ENCODE assay signal across 8 cellular contexts in genomic region chr13:39016789-39017188, GRCh38. TPM values are rescaled to one million over a fixed set of nuclear protein-coding genes. Genes with fewer than 3 reads are reported as not detected.
DNase-seq lines count a peak whose midpoint lies in the region; ATAC-seq and TF ChIP-seq lines count a peak whose summit lies in the region.

No MANE protein-coding gene starts in this region.

- H3K36me3 ChIP-seq in SU-DHL-6 (ENCODE audit: low read length) (peaks cover 43% of the 10 kb centered on the region; the same call in 1 of the 2 replicates), uterus (no peaks in the 10 kb centered on the region)

- peak overlapping the region; percentile 72 for H3K27ac Mint-ChIP-seq in activated CD8-positive, alpha-beta memory T cell treated with anti-CD3 and anti-CD28 coated beads, Interleukin-2, amount 10 ng/mL, durations not matched to agents 7 days and 5 days

- CTCF ChIA-PET in activated CD8-positive, alpha-beta memory T cell treated with anti-CD3 and anti-CD28 coated beads, Interleukin-2, amount 10 ng/mL, durations not matched to agents 7 days and 5 days (lab: Charles Lee), result interaction anchor here (0.6 to 1.6 kb wide), 4 partner anchors 13 to 82 kb away, joined by 3 to 4 read pairs (median 4); no protein-coding TSS in a partner anchor

- H3K4me1 Mint-ChIP-seq in activated CD8-positive, alpha-beta memory T cell treated with anti-CD3 and anti-CD28 coated beads, Interleukin-2, amount 10 ng/mL, durations not matched to agents 7 days and 5 days, result peaks cover 21% of the 10 kb centered on the region

- DNase-seq in activated CD8-positive, alpha-beta memory T cell treated with anti-CD3 and anti-CD28 coated beads, Interleukin-2, amount 10 ng/mL, durations not matched to agents 7 days and 5 days, result peak; percentile 60
- DNase-seq in activated CD8-positive, alpha-beta memory T cell treated with anti-CD3 and anti-CD28 coated beads, Interleukin-2, amount 50 U/mL, for 48 hours, result no peak
- DNase-seq in fibroblast of peridontal ligament (ENCODE audit: extremely low read depth) (peak; percentile 30), retina (peak; percentile 51), uterus (no peak)

- H3K27me3 ChIP-seq in SU-DHL-6 (ENCODE audit: low read length), result no peaks in the 10 kb centered on the region
- H3K27me3 ChIP-seq in uterus, result no peaks in the 10 kb centered on the region

- H3K9ac ChIP-seq in SU-DHL-6 (ENCODE audit: low read length), result no peak overlapping the region

- H3K4me3 Mint-ChIP-seq in activated CD8-positive, alpha-beta memory T cell treated with anti-CD3 and anti-CD28 coated beads, Interleukin-2, amount 10 ng/mL, durations not matched to agents 7 days and 5 days, result no peak overlapping the region

- no peak overlapping the region for H3K4me2 ChIP-seq in SU-DHL-6 (ENCODE audit: low read depth, low read length, poor library complexity, severe bottlenecking)

- no peaks in the 10 kb centered on the region for H3K4me1 ChIP-seq in uterus

- peak; percentile 46 for TF ChIP-seq CTCF in SU-DHL-6 (IDR thresholded peaks at IDR 0.05; ENCODE audit: insufficient read depth, low read length, poor library complexity, severe bottlenecking)
- TF ChIP-seq CTCF in uterus (IDR thresholded peaks at IDR 0.05), result no peak

- no peaks in the 10 kb centered on the region for H3K9me3 Mint-ChIP-seq in activated CD8-positive, alpha-beta memory T cell treated with anti-CD3 and anti-CD28 coated beads, Interleukin-2, amount 10 ng/mL, durations not matched to agents 7 days and 5 days (ENCODE audit: low read depth)

- H3K27me3 Mint-ChIP-seq in activated CD8-positive, alpha-beta memory T cell treated with anti-CD3 and anti-CD28 coated beads, Interleukin-2, amount 10 ng/mL, durations not matched to agents 7 days and 5 days, result no peaks in the 10 kb centered on the region

- intact Hi-C loops in uterus (cut with DNase I; ENCODE audit: low total_unique reads), result no loop called here

- no peak overlapping the region for H3K4me3 ChIP-seq in SU-DHL-6 (ENCODE audit: insufficient read depth, low read length, poor library complexity, severe bottlenecking)
- no peak overlapping the region for H3K4me3 ChIP-seq in uterus

- peaks cover 56% of the 10 kb centered on the region for H3K36me3 Mint-ChIP-seq in activated CD8-positive, alpha-beta memory T cell treated with anti-CD3 and anti-CD28 coated beads, Interleukin-2, amount 10 ng/mL, durations not matched to agents 7 days and 5 days

- no peak for TF ChIP-seq POLR2A in uterus (IDR thresholded peaks at IDR 0.05)

- H3F3A ChIP-seq in SU-DHL-6 (ENCODE audit: insufficient read depth), result no peaks in the 10 kb centered on the region

- H3K27ac ChIP-seq in SU-DHL-6 (ENCODE audit: low read depth, low read length) (no peak overlapping the region), uterus (no peak overlapping the region)

- no peaks in the 10 kb centered on the region for H4K20me1 ChIP-seq in SU-DHL-6 (ENCODE audit: low read depth, low read length)

- H3K9me3 ChIP-seq in SU-DHL-6 (ENCODE audit: insufficient read depth, low read length), result no peaks in the 10 kb centered on the region
- H3K9me3 ChIP-seq in uterus, result no peaks in the 10 kb centered on the region

- peak; percentile 75 for ATAC-seq in activated CD8-positive, alpha-beta memory T cell treated with anti-CD3 and anti-CD28 coated beads, Interleukin-2, amount 10 ng/mL, durations not matched to agents 7 days and 5 days
- ATAC-seq in GM21447 (IDR thresholded peaks at IDR 0.05; ENCODE audit: unreplicated experiment) (peak; percentile 89), HG03469 (IDR thresholded peaks at IDR 0.05; ENCODE audit: unreplicated experiment) (peak; percentile 66)

- H2AFZ ChIP-seq in SU-DHL-6 (ENCODE audit: low read depth, low read length, severe bottlenecking), result no peak overlapping the region

- H3K9me2 ChIP-seq in SU-DHL-6 (replicated peaks; ENCODE audit: insufficient read depth, low read length), result no peaks in the 10 kb centered on the region

- H3K79me2 ChIP-seq in SU-DHL-6 (ENCODE audit: insufficient read depth, low read length), result no peaks in the 10 kb centered on the region

RNA-seq across cellular contexts. Expression of gene PROSER1, which starts 21.1 kb away (rescaled TPM):
- total RNA-seq in activated CD8-positive, alpha-beta memory T cell treated with anti-CD3 and anti-CD28 coated beads, Interleukin-2, amount 10 ng/mL, durations not matched to agents 7 days and 5 days, result 10 to 100 TPM; 65.0 to 89.2 TPM
- 10 to 100 TPM in 3 of 4 donors, 1 to 10 TPM in 1; 3.8 to 47.3 (median 21.1) TPM for total RNA-seq in uterus

RNA-seq across cellular contexts. Expression of gene NHLRC3, which starts 21.5 kb away (rescaled TPM):
- total RNA-seq in activated CD8-positive, alpha-beta memory T cell treated with anti-CD3 and anti-CD28 coated beads, Interleukin-2, amount 10 ng/mL, durations not matched to agents 7 days and 5 days, result 10 to 100 TPM; 29.2 to 30.6 TPM
- 10 to 100 TPM; 13.8 to 59.0 (median 26.6) TPM for total RNA-seq in uterus

RNA-seq across cellular contexts. Expression of gene STOML3, which starts 26.2 kb away (rescaled TPM):
- not detected for total RNA-seq in activated CD8-positive, alpha-beta memory T cell treated with anti-CD3 and anti-CD28 coated beads, Interleukin-2, amount 10 ng/mL, durations not matched to agents 7 days and 5 days
- total RNA-seq in uterus, result under 1 TPM in 3 of 4 donors, not detected in 1; 0.27 to 0.35 (median 0.29) TPM

Comparison
In these comparisons a context has a peak if more than half of its experiments do, and no peak if none do; other contexts are left out.
1. DNase-seq: peak in activated CD8-positive, alpha-beta memory T cell treated with anti-CD3 and anti-CD28 coated beads, Interleukin-2, amount 10 ng/mL, durations not matched to agents 7 days and 5 days (single experiment), fibroblast of peridontal ligament (single experiment) and retina (single experiment); none in activated CD8-positive, alpha-beta memory T cell treated with anti-CD3 and anti-CD28 coated beads, Interleukin-2, amount 50 U/mL, for 48 hours (single experiment) and uterus (0 of 2).
2. Peak in every context shown above with its lines, with median percentiles within 50 percentile points of each other: ATAC-seq.